In genomic region chr20:11267131-11267761, GRCh38 we compare ENCODE assay signal across 9 cellular contexts.
DNase-seq lines count a peak whose midpoint lies in the region; ATAC-seq and TF ChIP-seq lines count a peak whose summit lies in the region.
"Had no signal": no experiment of that assay in that cellular context is flagged by ENCODE, and none has a peak within 500 bp of the region (broad histone marks: within the 10 kb centered on the region; RNA-seq: fewer than 3 reads in every experiment).

No MANE protein-coding gene starts in this region.

- no peaks in the 10 kb centered on the region for H3K27me3 Mint-ChIP-seq in stimulated activated naive CD8-positive, alpha-beta T cell treated with anti-CD3 and anti-CD28 coated beads, Interleukin-15, amount 100 ng/mL, for 72 hours
- H3K27me3 Mint-ChIP-seq in WTC11 (ENCODE audit: low read depth) = no peaks in the 10 kb centered on the region
- H3K27me3 Mint-ChIP-seq: activated naive CD4-positive, alpha-beta T cell treated with anti-CD3 and anti-CD28 coated beads, Interleukin-2, amount 50 U/mL, for 24 hours had no signal

- no peak for DNase-seq in stimulated activated naive CD8-positive, alpha-beta T cell treated with anti-CD3 and anti-CD28 coated beads, Interleukin-15, Interleukin-2, amounts not matched to agents 100 U/mL and 50 U/mL, for 24 hours
- no peak for DNase-seq in stimulated activated naive CD8-positive, alpha-beta T cell treated with anti-CD3 and anti-CD28 coated beads, Interleukin-15, amount 100 ng/mL, for 72 hours
- DNase-seq in HS-27A (ENCODE audit: low read depth) (peak; percentile 84), WTC11 (ENCODE audit: low spot score) (no peak), right cardiac atrium (peak; percentile 46 to 60 (median 48))
- DNase-seq in stimulated activated naive CD4-positive, alpha-beta T cell treated with Interleukin-2 at 50 U/mL for 16 hours (lab: John Stamatoyannopoulos, UW) = no peak

- H3K4me1 ChIP-seq in right cardiac atrium (ENCODE audit: control insufficient read depth, insufficient read depth, low read length) (peaks cover 11% of the 10 kb centered on the region), skeletal muscle tissue (ENCODE audit: control insufficient read depth in 3 of 3, insufficient read depth in 3 of 3, low read length in 3 of 3) (peaks cover 5 to 10% (median 6%) of the 10 kb centered on the region in 3 donors)

- POLR2A ChIA-PET in WTC11 (lab: Charles Lee) = no interaction called here

- H3K9me3 ChIP-seq in right cardiac atrium (ENCODE audit: control insufficient read depth, low read length) (no peaks in the 10 kb centered on the region), skeletal muscle tissue (ENCODE audit: control insufficient read depth in 3 of 3, low read length in 3 of 3) (no peaks in the 10 kb centered on the region)

- no peak overlapping the region for H3K9ac ChIP-seq in skeletal muscle tissue (ENCODE audit: low read depth in 1 of 3, low read length in 3 of 3)

- no peak overlapping the region for H3K27ac Mint-ChIP-seq in stimulated activated naive CD8-positive, alpha-beta T cell treated with anti-CD3 and anti-CD28 coated beads, Interleukin-15, amount 100 ng/mL, for 72 hours
- H3K27ac Mint-ChIP-seq in WTC11 = no peak overlapping the region
- H3K27ac Mint-ChIP-seq: activated naive CD4-positive, alpha-beta T cell treated with anti-CD3 and anti-CD28 coated beads, Interleukin-2, amount 50 U/mL, for 24 hours had no signal

- H3K36me3 ChIP-seq in skeletal muscle tissue (ENCODE audit: control insufficient read depth in 3 of 3, insufficient read depth in 3 of 3, low read length in 3 of 3) = no peaks in the 10 kb centered on the region

- 16% methylated on average over 5 of the region's 5 CpGs for WGBS in right cardiac atrium

- CTCF ChIA-PET in WTC11 (lab: Charles Lee) = interaction anchor here (0.5 to 1.4 kb wide), 3 partner anchors 13 to 71 kb away, joined by 3 to 12 read pairs (median 4); no protein-coding TSS in a partner anchor

- no peaks in the 10 kb centered on the region for H3K9me3 Mint-ChIP-seq in stimulated activated naive CD8-positive, alpha-beta T cell treated with anti-CD3 and anti-CD28 coated beads, Interleukin-15, amount 100 ng/mL, for 72 hours
- no peaks in the 10 kb centered on the region for H3K9me3 Mint-ChIP-seq in WTC11
- H3K9me3 Mint-ChIP-seq: activated naive CD4-positive, alpha-beta T cell treated with anti-CD3 and anti-CD28 coated beads, Interleukin-2, amount 50 U/mL, for 24 hours had no signal

- H3K27me3 ChIP-seq in right cardiac atrium (ENCODE audit: control insufficient read depth, insufficient read depth) = no peaks in the 10 kb centered on the region
- no peaks in the 10 kb centered on the region for H3K27me3 ChIP-seq in skeletal muscle tissue (ENCODE audit: control insufficient read depth in 3 of 3, insufficient read depth in 3 of 3, low read length in 3 of 3)

- H3K4me1 Mint-ChIP-seq in stimulated activated naive CD8-positive, alpha-beta T cell treated with anti-CD3 and anti-CD28 coated beads, Interleukin-15, amount 100 ng/mL, for 72 hours = no peaks in the 10 kb centered on the region
- H3K4me1 Mint-ChIP-seq in WTC11 = peaks cover 39% of the 10 kb centered on the region
- H3K4me1 Mint-ChIP-seq: activated naive CD4-positive, alpha-beta T cell treated with anti-CD3 and anti-CD28 coated beads, Interleukin-2, amount 50 U/mL, for 24 hours had no signal

- peak; percentile 53 for ATAC-seq in stimulated activated naive CD8-positive, alpha-beta T cell treated with anti-CD3 and anti-CD28 coated beads, Interleukin-15, Interleukin-2, amounts not matched to agents 100 U/mL and 50 U/mL, for 24 hours
- ATAC-seq in stimulated activated naive CD8-positive, alpha-beta T cell treated with anti-CD3 and anti-CD28 coated beads, Interleukin-15, amount 100 ng/mL, for 72 hours = no peak
- ATAC-seq in WTC11 (peak; percentile 14), right cardiac atrium (peak; percentile 89 to 97), HG02840 (IDR thresholded peaks at IDR 0.05; ENCODE audit: low FRiP score, unreplicated experiment) (no peak)

- no peaks in the 10 kb centered on the region for H3K36me3 Mint-ChIP-seq in WTC11
- H3K36me3 Mint-ChIP-seq: activated naive CD4-positive, alpha-beta T cell treated with anti-CD3 and anti-CD28 coated beads, Interleukin-2, amount 50 U/mL, for 24 hours had no signal

- H3K4me3 Mint-ChIP-seq in stimulated activated naive CD8-positive, alpha-beta T cell treated with anti-CD3 and anti-CD28 coated beads, Interleukin-15, amount 100 ng/mL, for 72 hours = no peak overlapping the region
- H3K4me3 Mint-ChIP-seq in WTC11 = no peak overlapping the region
- H3K4me3 Mint-ChIP-seq: activated naive CD4-positive, alpha-beta T cell treated with anti-CD3 and anti-CD28 coated beads, Interleukin-2, amount 50 U/mL, for 24 hours had no signal

- intact Hi-C loops in right cardiac atrium (cut with DNase I) = loop anchor here in 1 of 4 donors (10.0 kb wide), 1 partner anchor 62 kb away; no protein-coding TSS in a partner anchor

- TF ChIP-seq CTCF in WTC11 (IDR thresholded peaks at IDR 0.05) = no peak

- H3K27ac ChIP-seq in right cardiac atrium (ENCODE audit: low read length) (peak overlapping the region; percentile 44), skeletal muscle tissue (ENCODE audit: low read depth, low read length) (peak overlapping the region; percentile 29)

- H3K4me3 ChIP-seq in right cardiac atrium (ENCODE audit: low read length) (no peak overlapping the region), skeletal muscle tissue (ENCODE audit: low read length in 3 of 3) (no peak overlapping the region)

TF ChIP-seq in WTC11, 78 proteins besides CTCF, POLR2A, EP300 and RAD21:
- no peak for TF ChIP-seq ZNF396 (CRISPR knock-in tag; IDR thresholded peaks at IDR 0.05; ENCODE audit: borderline replicate concordance)
- no peak for TF ChIP-seq USF2 (CRISPR knock-in tag; IDR thresholded peaks at IDR 0.05)

Comparison
In these comparisons a context has a peak if more than half of its experiments do, and no peak if none do; other contexts are left out.
1. ATAC-seq: peak in stimulated activated naive CD8-positive, alpha-beta T cell treated with anti-CD3 and anti-CD28 coated beads, Interleukin-15, Interleukin-2, amounts not matched to agents 100 U/mL and 50 U/mL, for 24 hours (single experiment), WTC11 (single experiment) and right cardiac atrium (2 of 2); none in stimulated activated naive CD8-positive, alpha-beta T cell treated with anti-CD3 and anti-CD28 coated beads, Interleukin-15, amount 100 ng/mL, for 72 hours (single experiment) and HG02840 (single experiment).
2. DNase-seq: peak in HS-27A (single experiment) and right cardiac atrium (3 of 3); none in stimulated activated naive CD8-positive, alpha-beta T cell treated with anti-CD3 and anti-CD28 coated beads, Interleukin-15, Interleukin-2, amounts not matched to agents 100 U/mL and 50 U/mL, for 24 hours (single experiment), stimulated activated naive CD8-positive, alpha-beta T cell treated with anti-CD3 and anti-CD28 coated beads, Interleukin-15, amount 100 ng/mL, for 72 hours (0 of 2), WTC11 (single experiment) and stimulated activated naive CD4-positive, alpha-beta T cell treated with Interleukin-2 at 50 U/mL for 16 hours (single experiment).